ENCODE assay signal across 1 cellular context in the genomic region with DNA sequence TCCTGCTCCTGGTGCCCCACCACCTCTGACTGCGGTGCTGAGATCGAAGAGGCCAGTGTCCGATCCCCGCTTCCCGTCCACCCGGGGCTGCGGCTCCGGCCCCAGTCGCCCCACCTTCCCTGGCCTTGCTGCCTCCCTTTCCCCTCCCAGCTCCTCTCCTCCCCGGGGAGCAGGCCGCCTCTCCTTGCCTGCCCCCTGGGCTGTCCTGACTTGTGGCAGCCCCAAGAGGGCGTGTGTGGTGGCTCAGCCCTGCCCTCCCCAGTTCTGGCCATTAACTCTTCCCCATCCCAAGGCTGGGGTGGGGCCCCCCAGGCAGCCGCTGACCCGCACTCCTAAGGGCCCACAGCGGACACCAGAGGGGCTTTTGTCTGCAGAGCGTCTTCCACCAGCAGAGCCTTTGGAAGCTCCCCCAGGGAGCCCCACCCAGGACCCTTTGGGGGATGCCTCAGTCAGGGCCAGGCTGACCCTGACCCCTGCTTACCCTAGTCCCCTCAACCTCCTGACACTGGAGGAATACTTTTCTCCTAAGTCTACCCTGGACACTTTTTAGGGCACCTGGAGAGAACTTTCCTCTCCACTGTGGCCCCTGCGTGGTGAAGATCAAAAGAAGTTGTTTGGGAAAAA.
TF ChIP-seq lines count a peak whose summit lies in the region.

No MANE protein-coding gene starts in this region.

TF ChIP-seq in H1, 55 proteins besides CTCF, POLR2A, EP300 and RAD21:
- TF ChIP-seq TCF12 (IDR thresholded peaks at IDR 0.05; ENCODE audit: low read depth, low read length) (no peak), SP2 (IDR thresholded peaks at IDR 0.05; ENCODE audit: low read length) (0 out of 2 replicates have a peak, but pooled peaks have one; percentile 4), BCL11A (IDR thresholded peaks at IDR 0.05; ENCODE audit: low read depth in 2 of 2, low read length in 2 of 2) (no peak), CHD1 (IDR thresholded peaks at IDR 0.05; ENCODE audit: low read depth, low read length) (no peak), POLR2AphosphoS5 (IDR thresholded peaks at IDR 0.05; ENCODE audit: low read depth, low read length) (peak; percentile 66; the same call in 1 of the 2 replicates), EZH2 (IDR thresholded peaks at IDR 0.05; ENCODE audit: low read depth, low read length, severe bottlenecking) (peak; percentile 11)
TF ChIP-seq in H1: peak in this region for 3.
